8 cellular contexts compared by ENCODE assay signal in the genomic region with DNA sequence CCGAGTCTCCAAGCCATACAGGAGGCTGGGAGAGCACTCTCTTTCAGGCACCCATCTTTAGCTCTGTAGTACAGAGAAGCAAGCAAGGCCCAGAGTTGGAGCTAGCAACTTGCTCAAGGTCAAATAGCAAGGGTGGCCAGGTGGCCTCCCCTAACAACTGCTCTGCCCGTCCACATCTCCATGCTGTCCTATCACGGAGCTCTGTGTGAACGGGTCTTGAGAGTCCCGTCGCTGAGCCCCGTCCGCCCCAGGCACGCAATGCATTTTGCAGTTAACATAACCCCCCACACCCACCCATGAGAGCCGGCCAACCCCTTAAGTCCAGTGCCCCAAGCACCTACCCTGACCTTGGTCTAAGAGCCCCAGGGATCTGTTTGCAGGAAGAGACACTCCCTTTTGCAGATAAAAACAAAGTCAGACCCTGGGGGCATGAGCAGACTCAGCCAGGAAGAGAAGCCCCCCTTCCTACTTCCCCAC. TPM values are rescaled to one million over a fixed set of nuclear protein-coding genes. Genes with fewer than 3 reads are reported as not detected.
DNase-seq lines count a peak whose midpoint lies in the region; ATAC-seq and TF ChIP-seq lines count a peak whose summit lies in the region.

No MANE protein-coding gene starts in this region.

- H3K27ac Mint-ChIP-seq in T-helper 2 cell treated with Interferon-gamma antibody and Interleukin-4, amounts not matched to agents 5 μg/mL and 100 μg/mL, for 36 hours = peak overlapping the region; percentile 95

- H3K36me3 Mint-ChIP-seq in T-helper 2 cell treated with Interferon-gamma antibody and Interleukin-4, amounts not matched to agents 5 μg/mL and 100 μg/mL, for 36 hours (ENCODE audit: low read depth) = peaks cover 34% of the 10 kb centered on the region

- H3K9me3 ChIP-seq in sigmoid colon = no peaks in the 10 kb centered on the region

- H3K36me3 ChIP-seq in sigmoid colon = peaks cover 7 to 13% (median 12%) of the 10 kb centered on the region in 4 donors

- peak overlapping the region; percentile 99 for H3K4me3 Mint-ChIP-seq in T-helper 2 cell treated with Interferon-gamma antibody and Interleukin-4, amounts not matched to agents 5 μg/mL and 100 μg/mL, for 36 hours

- H3K4me1 Mint-ChIP-seq in T-helper 2 cell treated with Interferon-gamma antibody and Interleukin-4, amounts not matched to agents 5 μg/mL and 100 μg/mL, for 36 hours (ENCODE audit: low read depth) = peaks cover 51% of the 10 kb centered on the region

- peak overlapping the region; percentile 81 for H3K4me3 ChIP-seq in fibroblast of the aortic adventitia (ENCODE audit: low read depth, low read length)
- peak overlapping the region; percentile 67 to 96 (median 90) for H3K4me3 ChIP-seq in sigmoid colon

- TF ChIP-seq CTCF in fibroblast of the aortic adventitia (IDR thresholded peaks at IDR 0.05; ENCODE audit: insufficient read depth, low read length) = no peak
- TF ChIP-seq CTCF in sigmoid colon (IDR thresholded peaks at IDR 0.05) = no peak

- no peak for ATAC-seq in GM21528 (IDR thresholded peaks at IDR 0.05; ENCODE audit: low FRiP score, unreplicated experiment)

- no peaks in the 10 kb centered on the region for H3K27me3 Mint-ChIP-seq in T-helper 2 cell treated with Interferon-gamma antibody and Interleukin-4, amounts not matched to agents 5 μg/mL and 100 μg/mL, for 36 hours (ENCODE audit: low read depth)

- intact Hi-C loops in sigmoid colon (cut with DNase I) = loop anchor here (2.0 to 10.0 kb wide), 4 partner anchors 87 to 489 kb away; partner anchors contain the start of genes FAF2, HIGD2A, KIAA1191 and NOP16

- TF ChIP-seq EP300 in sigmoid colon (IDR thresholded peaks at IDR 0.05) = no peak

- WGBS in sigmoid colon, 2 donors = 1 to 3% methylated on average over 10 of the region's 10 CpGs

- peak overlapping the region; percentile 93 to 99 (median 98) for H3K27ac ChIP-seq in sigmoid colon

- H3K4me1 ChIP-seq in sigmoid colon = peaks cover 0 to 64% (median 58%) of the 10 kb centered on the region in 4 donors

- TF ChIP-seq POLR2A in sigmoid colon (IDR thresholded peaks at IDR 0.05) = peak in 1 of 2 donors; percentile 0

- H3K9me3 Mint-ChIP-seq in T-helper 2 cell treated with Interferon-gamma antibody and Interleukin-4, amounts not matched to agents 5 μg/mL and 100 μg/mL, for 36 hours = no peaks in the 10 kb centered on the region

- no peaks in the 10 kb centered on the region for H3K27me3 ChIP-seq in sigmoid colon

- peak; percentile 48 for DNase-seq in NCI-H82 (lab: John Stamatoyannopoulos, UW)
- DNase-seq in NCI-H82 treated with DMSO at 0.1 percent for 48 hours (lab: John Stamatoyannopoulos, UW; ENCODE audit: unreplicated experiment) = no peak
- no peak for DNase-seq in T-helper 2 cell treated with Interferon-gamma antibody and Interleukin-4, amounts not matched to agents 5 μg/mL and 100 μg/mL, for 36 hours (ENCODE audit: low spot score)
- DNase-seq in fibroblast of the aortic adventitia (ENCODE audit: low read depth) = no peak
- no peak for DNase-seq in sigmoid colon
- DNase-seq in NCI-H1105 (lab: John Stamatoyannopoulos, UW) = no peak
- no peak for DNase-seq in cerebellar nuclear complex (lab: John Stamatoyannopoulos, UW)

RNA-seq across cellular contexts. Expression of gene RNF44, which starts 1.5 kb away (rescaled TPM):
- total RNA-seq in fibroblast of the aortic adventitia (ENCODE audit: low replicate concordance) = 3.1 and 4.8 TPM in 2 replicates
- 10 to 100 TPM in 2 of 4 donors, 1 to 10 TPM in 2; 7.6 to 15.0 (median 11.1) TPM for total RNA-seq in sigmoid colon
- 10 to 100 TPM; 18.0 to 64.0 (median 25.4) TPM for polyA plus RNA-seq in sigmoid colon

RNA-seq across cellular contexts. Expression of gene CDHR2, which starts 13.4 kb away (rescaled TPM):
- total RNA-seq in fibroblast of the aortic adventitia (ENCODE audit: low replicate concordance) (not detected in 2 replicates), sigmoid colon (1 to 10 TPM in 1 of 4 donors, under 1 TPM in 1, not detected in 2; 0.71 to 1.1 TPM)
- 10 to 100 TPM in 2 of 3 donors, 1 to 10 TPM in 1; 9.6 to 57.9 (median 47.9) TPM for polyA plus RNA-seq in sigmoid colon
